ENCODE assay signal across 15 cellular contexts in the genomic region with DNA sequence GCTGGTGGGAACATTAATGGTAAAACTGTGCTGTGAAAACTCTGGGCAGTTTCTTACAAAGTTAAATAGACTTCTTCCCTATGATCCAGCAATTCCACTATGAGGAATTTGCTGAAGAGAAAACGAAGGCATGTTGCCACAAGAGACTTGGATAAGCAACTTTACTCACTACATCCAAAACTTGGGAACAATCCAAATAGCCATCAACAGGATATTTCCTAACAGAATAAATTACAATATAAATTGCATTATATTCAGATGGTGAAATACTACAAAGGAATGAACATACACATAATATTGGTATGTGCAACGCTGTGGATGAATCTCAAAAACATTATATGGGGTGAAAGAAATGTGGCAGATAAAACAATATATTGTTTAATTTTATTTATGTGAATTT. TPM values are rescaled to one million over a fixed set of nuclear protein-coding genes. Genes with fewer than 3 reads are reported as not detected.
DNase-seq lines count a peak whose midpoint lies in the region; ATAC-seq, FAIRE-seq and TF ChIP-seq lines count a peak whose summit lies in the region.
"Had no signal": no experiment of that assay in that cellular context is flagged by ENCODE, and none has a peak within 500 bp of the region (broad histone marks: within the 10 kb centered on the region; RNA-seq: fewer than 3 reads in every experiment).

No MANE protein-coding gene starts in this region.

- WGBS in GM12878 (ENCODE audit: insufficient coverage, insufficient replicate concordance, low lambda C conversion rate, missing lambda C conversion rate): 50% methylated on average over 2 of the region's 2 CpGs

- H3K9me3 Mint-ChIP-seq in activated CD4-positive, alpha-beta memory T cell treated with anti-CD3 and anti-CD28 coated beads for 36 hours: peaks cover 18% of the 10 kb centered on the region

- BruUV-seq in GM12878 (replicated peaks; lab: Mats Ljungman, UMichigan): no TSS peak

- ATAC-seq in GM12878 (no peak), GM21825 (IDR thresholded peaks at IDR 0.05; ENCODE audit: unreplicated experiment) (no peak)

- H3K4me3 Mint-ChIP-seq in activated CD4-positive, alpha-beta memory T cell treated with anti-CD3 and anti-CD28 coated beads for 36 hours: no peak overlapping the region
- H3K4me3 Mint-ChIP-seq: activated CD4-positive, alpha-beta memory T cell treated with anti-CD3 and anti-CD28 coated beads, Interleukin-2, amount 10 ng/mL, durations not matched to agents 7 days and 5 days had no signal

- SMC1A ChIA-PET in GM12878 (lab: Charles Lee; ENCODE audit: uncharacterized antibody, unreplicated experiment): no interaction called here

- CTCF ChIA-PET in GM12878 (lab: Yijun Ruan, JAX): no interaction called here
- CTCF ChIA-PET in activated CD4-positive, alpha-beta memory T cell treated with anti-CD3 and anti-CD28 coated beads for 36 hours (lab: Charles Lee): no interaction called here

- H3K27ac Mint-ChIP-seq in activated CD4-positive, alpha-beta memory T cell treated with anti-CD3 and anti-CD28 coated beads for 36 hours: no peak overlapping the region
- H3K27ac Mint-ChIP-seq: activated CD4-positive, alpha-beta memory T cell treated with anti-CD3 and anti-CD28 coated beads, Interleukin-2, amount 10 ng/mL, durations not matched to agents 7 days and 5 days had no signal

- no peak for TF ChIP-seq RAD21 in GM12878 (IDR thresholded peaks at IDR 0.05; ENCODE audit: insufficient read depth, low read depth, low read length)

- intact Hi-C loops in GM12878 (cut with micrococcal nuclease; ENCODE audit: unreplicated experiment): no loop called here
- intact Hi-C loops in activated CD4-positive, alpha-beta memory T cell treated with anti-CD3 and anti-CD28 coated beads for 36 hours (cut with micrococcal nuclease): loop anchor here (5.0 kb wide), 1 partner anchor 110 kb away; no protein-coding TSS in a partner anchor
- intact Hi-C loops in vagina (cut with DNase I): no loop called here

- no peak for TF ChIP-seq CTCF in GM12878 (IDR thresholded peaks at IDR 0.05 in 2 of 3, conservative IDR thresholded peaks at IDR 0.05 in 1 of 3; ENCODE audit: control insufficient read depth in 2 of 3, extremely low read depth in 1 of 3, insufficient read depth in 1 of 3, low read depth in 3 of 3, low read length in 3 of 3)
- TF ChIP-seq CTCF in vagina (IDR thresholded peaks at IDR 0.05): no peak

- no peaks in the 10 kb centered on the region for H4K20me1 ChIP-seq in GM12878 (ENCODE audit: control insufficient read depth, insufficient read depth)

- no peaks in the 10 kb centered on the region for H3K79me2 ChIP-seq in GM12878 (ENCODE audit: control insufficient read depth, insufficient read depth, low read length)

- no peak overlapping the region for H3K4me3 ChIP-seq in GM12878
- H3K4me3 ChIP-seq in vagina: no peak overlapping the region

- no peaks in the 10 kb centered on the region; the same call in 2 of the 3 replicates for H3K9me3 ChIP-seq in GM12878 (replicated peaks; ENCODE audit: control insufficient read depth, insufficient read depth, low read length)
- no peaks in the 10 kb centered on the region for H3K9me3 ChIP-seq in vagina

- H3K27me3 Mint-ChIP-seq in activated CD4-positive, alpha-beta memory T cell treated with anti-CD3 and anti-CD28 coated beads for 36 hours: no peaks in the 10 kb centered on the region

- peaks cover 8% of the 10 kb centered on the region for H3K4me1 ChIP-seq in GM12878 (ENCODE audit: control insufficient read depth, insufficient read depth, low read length)
- peaks cover 5% of the 10 kb centered on the region for H3K4me1 ChIP-seq in vagina

- H3K36me3 ChIP-seq in GM12878 (ENCODE audit: control insufficient read depth in 2 of 2, insufficient read depth in 2 of 2, low read length in 1 of 2) (no peaks in the 10 kb centered on the region), vagina (no peaks in the 10 kb centered on the region)

- no peak overlapping the region for H3K9ac ChIP-seq in GM12878 (ENCODE audit: control insufficient read depth, insufficient read depth, low read length)

- no peak overlapping the region for H3K27ac ChIP-seq in GM12878 (ENCODE audit: control insufficient read depth, insufficient read depth)
- no peak overlapping the region for H3K27ac ChIP-seq in vagina
- H3K27ac ChIP-seq: C4-2B had no signal

- DNase-seq in AG08395 (ENCODE audit: low spot score) (peak; percentile 78), HS-5 (ENCODE audit: low read depth) (peak; percentile 95), GM12878 (ENCODE audit: low read depth, low spot score) (no peak), iris pigment epithelial cell (ENCODE audit: low read depth) (peak; percentile 66), HTR-8/SVneo (ENCODE audit: insufficient read length, low spot score) (no peak), vagina (ENCODE audit: extremely low spot score in 2 of 2) (no peak)
- DNase-seq in activated CD4-positive, alpha-beta memory T cell treated with anti-CD3 and anti-CD28 coated beads for 36 hours: no peak
- DNase-seq: activated CD4-positive, alpha-beta memory T cell treated with anti-CD3 and anti-CD28 coated beads, Interleukin-2, amount 10 ng/mL, durations not matched to agents 7 days and 5 days; KG1; NCI-H1694; NCI-H526 treated with DMSO at 0.1 percent for 48 hours; T1000 had no signal

- TF ChIP-seq POLR2A in GM12878 (IDR thresholded peaks at IDR 0.05; ENCODE audit: low read depth, low read length): no peak
- TF ChIP-seq POLR2A in vagina (IDR thresholded peaks at IDR 0.05): no peak

- H2AFZ ChIP-seq in GM12878 (ENCODE audit: control insufficient read depth, low read depth, low read length): peak overlapping the region; percentile 53

- RAD21 ChIA-PET in GM12878 (lab: Charles Lee; ENCODE audit: unreplicated experiment): no interaction called here

- in situ Hi-C loops in GM12878 (cut with MboI): no loop called here

- H3K4me1 Mint-ChIP-seq in activated CD4-positive, alpha-beta memory T cell treated with anti-CD3 and anti-CD28 coated beads for 36 hours (ENCODE audit: low read depth): peaks cover 20% of the 10 kb centered on the region

- peak overlapping the region; percentile 38; the same call in 1 of the 2 replicates for H3K4me2 ChIP-seq in GM12878 (ENCODE audit: control insufficient read depth, insufficient read depth)

- POLR2A ChIA-PET in GM12878 (lab: Charles Lee): no interaction called here
- POLR2A ChIA-PET in activated CD4-positive, alpha-beta memory T cell treated with anti-CD3 and anti-CD28 coated beads for 36 hours (lab: Charles Lee): no interaction called here

- H3K27me3 ChIP-seq in GM12878 (replicated peaks in 1 of 2; ENCODE audit: control insufficient read depth in 2 of 2, insufficient read depth in 2 of 2, low read length in 1 of 2) (no peaks in the 10 kb centered on the region), vagina (no peaks in the 10 kb centered on the region)

- no peak for FAIRE-seq in GM12878 (lab: Jason Lieb, UNC)
- FAIRE-seq in HTR-8/SVneo (lab: Jason Lieb, UNC): no peak
- FAIRE-seq: H1 had no signal

- no peak for TF ChIP-seq EP300 in GM12878 (IDR thresholded peaks at IDR 0.05; ENCODE audit: borderline replicate concordance in 1 of 2, control insufficient read depth in 1 of 2, low read depth in 2 of 2, low read length in 2 of 2)

- H3K36me3 Mint-ChIP-seq in activated CD4-positive, alpha-beta memory T cell treated with anti-CD3 and anti-CD28 coated beads for 36 hours: no peaks in the 10 kb centered on the region

TF ChIP-seq in GM12878, 131 proteins besides CTCF, POLR2A, EP300 and RAD21 (continues in another document):
- no peak for TF ChIP-seq IRF4 (IDR thresholded peaks at IDR 0.05; ENCODE audit: low read depth, low read length)
- no peak for TF ChIP-seq ZNF274 (IDR thresholded peaks at IDR 0.05; ENCODE audit: insufficient read depth, insufficient read length)
- TF ChIP-seq, protein P1, sequence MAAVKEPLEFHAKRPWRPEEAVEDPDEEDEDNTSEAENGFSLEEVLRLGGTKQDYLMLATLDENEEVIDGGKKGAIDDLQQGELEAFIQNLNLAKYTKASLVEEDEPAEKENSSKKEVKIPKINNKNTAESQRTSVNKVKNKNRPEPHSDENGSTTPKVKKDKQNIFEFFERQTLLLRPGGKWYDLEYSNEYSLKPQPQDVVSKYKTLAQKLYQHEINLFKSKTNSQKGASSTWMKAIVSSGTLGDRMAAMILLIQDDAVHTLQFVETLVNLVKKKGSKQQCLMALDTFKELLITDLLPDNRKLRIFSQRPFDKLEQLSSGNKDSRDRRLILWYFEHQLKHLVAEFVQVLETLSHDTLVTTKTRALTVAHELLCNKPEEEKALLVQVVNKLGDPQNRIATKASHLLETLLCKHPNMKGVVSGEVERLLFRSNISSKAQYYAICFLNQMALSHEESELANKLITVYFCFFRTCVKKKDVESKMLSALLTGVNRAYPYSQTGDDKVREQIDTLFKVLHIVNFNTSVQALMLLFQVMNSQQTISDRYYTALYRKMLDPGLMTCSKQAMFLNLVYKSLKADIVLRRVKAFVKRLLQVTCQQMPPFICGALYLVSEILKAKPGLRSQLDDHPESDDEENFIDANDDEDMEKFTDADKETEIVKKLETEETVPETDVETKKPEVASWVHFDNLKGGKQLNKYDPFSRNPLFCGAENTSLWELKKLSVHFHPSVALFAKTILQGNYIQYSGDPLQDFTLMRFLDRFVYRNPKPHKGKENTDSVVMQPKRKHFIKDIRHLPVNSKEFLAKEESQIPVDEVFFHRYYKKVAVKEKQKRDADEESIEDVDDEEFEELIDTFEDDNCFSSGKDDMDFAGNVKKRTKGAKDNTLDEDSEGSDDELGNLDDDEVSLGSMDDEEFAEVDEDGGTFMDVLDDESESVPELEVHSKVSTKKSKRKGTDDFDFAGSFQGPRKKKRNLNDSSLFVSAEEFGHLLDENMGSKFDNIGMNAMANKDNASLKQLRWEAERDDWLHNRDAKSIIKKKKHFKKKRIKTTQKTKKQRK (IDR thresholded peaks at IDR 0.05; ENCODE audit: low read depth, low read length): no peak

RNA-seq across cellular contexts. Expression of gene MKI67, which starts 21.4 kb away (rescaled TPM):
- total RNA-seq in GM12878 (2013; cell fraction: nucleolus; rRNA removed): 83.4 and 83.6 TPM in 2 replicates
- total RNA-seq in GM12878 (2014; rRNA removed) (72.0 and 89.6 TPM in 2 replicates), GM12878 (2014; rRNA removed; fragmentation: Illumina TruSeq; extraction: Trizol) (75.9 and 82.4 TPM in 2 replicates), GM12878 (2021) (168 and 183 TPM in 2 replicates), vagina (11.5 TPM)
- polyA plus RNA-seq in GM12878 (2011; ENCODE audit: low read depth): 35.4 TPM
- polyA plus RNA-seq in GM12878 (2011; rRNA removed) (53.4 and 54.7 TPM in 2 replicates), GM12878 (2014; fragmentation: Illumina TruSeq; extraction: Trizol) (174 and 182 TPM in 2 replicates), GM12878 (2014; fragmentation: Nextera tagmentation; extraction: Ambion mirVana) (10 to 100 TPM; 22.3 to 37.5 TPM), GM12878 (2014; rRNA removed) (76.3 and 88.9 TPM in 2 replicates), GM12878 (2016; fragmentation: Nextera tagmentation; extraction: Ambion mirVana) (100 to 1,000 TPM; 143 to 148 TPM)
- polyA plus RNA-seq in GM12878 (2011; cell fraction: cytosol; rRNA removed): 49.7 and 61.9 TPM in 2 replicates
- 147 and 191 TPM in 2 replicates for polyA plus RNA-seq in GM12878 (2011; cell fraction: nucleus; rRNA removed)
- 44.4 and 49.8 TPM in 2 replicates for polyA plus RNA-seq in GM12878 (2012)
- 51.4 and 64.0 TPM in 2 replicates for polyA minus RNA-seq in GM12878 (2011; rRNA and poly(A)+ RNA removed)
- polyA minus RNA-seq in GM12878 (2011; cell fraction: cytosol; rRNA and poly(A)+ RNA removed): 61.1 and 66.3 TPM in 2 replicates
- 61.4 and 96.2 TPM in 2 replicates for polyA minus RNA-seq in GM12878 (2011; cell fraction: nucleus; rRNA and poly(A)+ RNA removed)
- 100 to 1,000 TPM; 223 to 241 TPM for total RNA-seq in activated CD4-positive, alpha-beta memory T cell treated with anti-CD3 and anti-CD28 coated beads for 36 hours

Comparison
In these comparisons a context has a peak if more than half of its experiments do, and no peak if none do; other contexts are left out.
1. DNase-seq: peak in AG08395 (single experiment), HS-5 (single experiment) and iris pigment epithelial cell (single experiment); none in GM12878 (single experiment), activated CD4-positive, alpha-beta memory T cell treated with anti-CD3 and anti-CD28 coated beads for 36 hours (single experiment), HTR-8/SVneo (single experiment) and vagina (0 of 2).